16 cellular contexts compared by ENCODE assay signal in genomic region chr4:169158046-169158445, GRCh38.
"Had no signal": no experiment of that assay in that cellular context is flagged by ENCODE, and none has a peak within 500 bp of the region (broad histone marks: within the 10 kb centered on the region; RNA-seq: fewer than 3 reads in every experiment).

No MANE protein-coding gene starts in this region.

- H3K4me1 Mint-ChIP-seq: naive thymus-derived CD4-positive, alpha-beta T cell had no signal

- H3K9me3 ChIP-seq: psoas muscle, spleen had no signal

- H3K27ac Mint-ChIP-seq: effector memory CD8-positive, alpha-beta T cell; naive thymus-derived CD4-positive, alpha-beta T cell; nephron progenitor cell; type B pancreatic cell had no signal

- H3K4me3 Mint-ChIP-seq: effector memory CD8-positive, alpha-beta T cell; naive thymus-derived CD4-positive, alpha-beta T cell; nephron progenitor cell; type B pancreatic cell had no signal

- H3K9me3 Mint-ChIP-seq: effector memory CD8-positive, alpha-beta T cell; naive thymus-derived CD4-positive, alpha-beta T cell; nephron progenitor cell; type B pancreatic cell had no signal

- H3K27ac ChIP-seq: foreskin keratinocyte, hepatocyte, psoas muscle, spleen had no signal

- H3K27me3 ChIP-seq: foreskin keratinocyte, hepatocyte, spleen had no signal

- FAIRE-seq: kidney, urothelium cell line had no signal

- H2AFZ ChIP-seq: hepatocyte had no signal

- H3K27me3 Mint-ChIP-seq: type B pancreatic cell had no signal

- H3K36me3 Mint-ChIP-seq: naive thymus-derived CD4-positive, alpha-beta T cell had no signal

- DNase-seq: effector memory CD8-positive, alpha-beta T cell; erythroblast; foreskin keratinocyte; head of caudate nucleus; kidney; naive thymus-derived CD4-positive, alpha-beta T cell; nephron progenitor cell; psoas muscle; spleen; stimulated activated CD4-positive, alpha-beta T cell treated with anti-CD3 and anti-CD28 coated beads, Interleukin-15, amount 100 ng/mL, for 24 hours; stimulated activated CD4-positive, alpha-beta T cell treated with anti-CD3 and anti-CD28 coated beads, Interleukin-1b, Interleukin-23, amount 100 ng/mL, for 48 hours; stimulated activated CD4-positive, alpha-beta T cell treated with anti-CD3 and anti-CD28 coated beads, Interleukin-4, amount 100 ng/mL, for 4 hours; stimulated activated naive CD4-positive, alpha-beta T cell had no signal

- H3K4me3 ChIP-seq: hepatocyte, psoas muscle, spleen had no signal
